1 cellular context compared by ENCODE assay signal in the genomic region with DNA sequence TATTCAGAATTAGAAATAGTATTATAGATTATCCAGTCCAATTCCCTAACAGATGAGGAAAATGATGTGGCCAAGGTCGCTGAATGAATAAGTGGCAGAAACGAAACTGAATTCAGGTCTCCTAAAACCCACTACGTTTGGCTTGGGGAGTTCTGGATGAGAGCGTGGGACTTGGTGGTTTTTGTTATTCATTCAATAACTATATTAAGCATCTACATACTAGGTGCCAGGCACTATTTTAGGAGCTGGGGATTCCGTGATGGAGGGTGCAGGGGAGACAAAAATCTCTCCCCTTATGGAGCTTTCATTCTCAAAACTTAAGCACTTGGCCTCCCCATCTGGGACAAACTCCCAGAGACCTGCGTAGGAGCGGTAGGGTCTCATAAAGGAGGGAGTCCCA.
TF ChIP-seq lines count a peak whose summit lies in the region.

No MANE protein-coding gene starts in this region.

TF ChIP-seq in IMR-90, 13 proteins besides CTCF, POLR2A, EP300 and RAD21 (continued from another document):
- TF ChIP-seq RCOR1 (IDR thresholded peaks at IDR 0.05; ENCODE audit: insufficient replicate concordance, low read length) = no peak
- TF ChIP-seq, protein P1, sequence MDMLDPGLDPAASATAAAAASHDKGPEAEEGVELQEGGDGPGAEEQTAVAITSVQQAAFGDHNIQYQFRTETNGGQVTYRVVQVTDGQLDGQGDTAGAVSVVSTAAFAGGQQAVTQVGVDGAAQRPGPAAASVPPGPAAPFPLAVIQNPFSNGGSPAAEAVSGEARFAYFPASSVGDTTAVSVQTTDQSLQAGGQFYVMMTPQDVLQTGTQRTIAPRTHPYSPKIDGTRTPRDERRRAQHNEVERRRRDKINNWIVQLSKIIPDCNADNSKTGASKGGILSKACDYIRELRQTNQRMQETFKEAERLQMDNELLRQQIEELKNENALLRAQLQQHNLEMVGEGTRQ (IDR thresholded peaks at IDR 0.05; ENCODE audit: low read depth, low read length) = no peak
- TF ChIP-seq MAFK (IDR thresholded peaks at IDR 0.05; ENCODE audit: low read depth, low read length) = no peak
- TF ChIP-seq NFE2L2 (IDR thresholded peaks at IDR 0.05; ENCODE audit: low read depth, low read length) = no peak
- TF ChIP-seq MXI1 (IDR thresholded peaks at IDR 0.05; ENCODE audit: borderline replicate concordance, low read depth, low read length) = no peak
- TF ChIP-seq BHLHE40 (IDR thresholded peaks at IDR 0.05; ENCODE audit: low read depth, low read length) = no peak
- TF ChIP-seq CHD1 (IDR thresholded peaks at IDR 0.05; ENCODE audit: low read depth, low read length) = no peak
- TF ChIP-seq RFX5 (IDR thresholded peaks at IDR 0.05; ENCODE audit: low read depth, low read length) = no peak
- no peak for TF ChIP-seq SMC3 (IDR thresholded peaks at IDR 0.05; ENCODE audit: low read depth, low read length)
TF ChIP-seq in IMR-90: peak in this region for 0.
